ENCODE assay signal across 8 cellular contexts in the genomic region with DNA sequence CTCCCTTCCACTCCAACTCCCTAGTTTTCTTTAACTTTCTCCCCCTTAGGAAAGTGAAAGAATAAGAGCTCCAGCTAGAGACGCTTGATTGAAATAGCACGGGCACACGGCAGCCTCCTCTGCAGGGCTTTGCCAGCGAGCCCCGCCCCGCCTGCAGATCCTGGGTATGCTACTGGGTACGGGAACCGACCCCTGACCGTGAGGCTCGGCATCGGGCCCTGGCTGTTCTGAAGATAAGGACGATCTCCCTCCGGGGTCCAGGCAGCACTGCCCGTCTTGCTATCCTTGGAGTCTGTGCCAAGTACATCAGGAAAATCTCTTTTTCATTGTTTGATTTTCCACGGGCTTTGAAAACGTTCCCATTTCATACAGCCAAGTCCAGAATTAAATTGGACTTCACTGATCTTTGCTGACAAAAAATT.
DNase-seq lines count a peak whose midpoint lies in the region; ATAC-seq and TF ChIP-seq lines count a peak whose summit lies in the region.

No MANE protein-coding gene starts in this region.

- H3K9ac ChIP-seq in skeletal muscle satellite cell (ENCODE audit: low read depth, low read length): peak overlapping the region; percentile 60

- no peaks in the 10 kb centered on the region for H3K36me3 ChIP-seq in skeletal muscle satellite cell (ENCODE audit: insufficient read depth, low read length)

- peak overlapping the region; percentile 97 for H3K4me2 ChIP-seq in skeletal muscle satellite cell (ENCODE audit: low read length)

- ATAC-seq in HG03439 (IDR thresholded peaks at IDR 0.05; ENCODE audit: unreplicated experiment) (no peak), GM18870 (IDR thresholded peaks at IDR 0.05; ENCODE audit: unreplicated experiment) (no peak)

- DNase-seq in Caki2 (ENCODE audit: low read depth) (peak; percentile 63), LNCaP clone FGC (ENCODE audit: low read depth) (no peak), T follicular helper cell (ENCODE audit: low read depth) (peak; percentile 1), T47D (ENCODE audit: low read depth in 1 of 2, low spot score in 1 of 2) (peak; percentile 7 to 50)

- peaks cover 22% of the 10 kb centered on the region for H3K4me1 ChIP-seq in skeletal muscle satellite cell (ENCODE audit: control insufficient read depth, insufficient read depth, low read length)

- H3K9me3 ChIP-seq in iPS-18c (ENCODE audit: control insufficient read depth, insufficient read depth, low read length) (no peaks in the 10 kb centered on the region), skeletal muscle satellite cell (replicated peaks; ENCODE audit: low read length) (no peaks in the 10 kb centered on the region)

- TF ChIP-seq CTCF in LNCaP clone FGC (IDR thresholded peaks at IDR 0.05; ENCODE audit: control insufficient read depth, extremely low read depth, insufficient read depth): peak; percentile 37

- in situ Hi-C loops in Caki2 (cut with HindIII; ENCODE audit: low pct_unique_long_range_greater_than_20kb, low sequenced_read_pairs) (no loop called here), T47D (cut with HindIII; ENCODE audit: low pct_unique_long_range_greater_than_20kb, low sequenced_read_pairs) (no loop called here)

- H3K4me3 ChIP-seq in LNCaP clone FGC (ENCODE audit: low read depth, low read length) (peak overlapping the region; percentile 12), iPS-18c (ENCODE audit: insufficient read depth, low read depth, low read length) (peak overlapping the region; percentile 11; the same call in 1 of the 2 replicates), skeletal muscle satellite cell (ENCODE audit: low read length) (peak overlapping the region; percentile 72)

- H3K27me3 ChIP-seq in skeletal muscle satellite cell (ENCODE audit: control insufficient read depth, insufficient read depth, low read length): peaks cover 56% of the 10 kb centered on the region

Comparison
In these comparisons a context has a peak if more than half of its experiments do, and no peak if none do; other contexts are left out.
1. H3K4me3 ChIP-seq: peak in every context shown above with its lines; median percentile 72 in skeletal muscle satellite cell; 12 in LNCaP clone FGC; 11 in iPS-18c.